Comparison of ENCODE assay signal across 23 cellular contexts in genomic region chr6:166834049-166834448, GRCh38.
"Had no signal": no experiment of that assay in that cellular context is flagged by ENCODE, and none has a peak within 500 bp of the region (broad histone marks: within the 10 kb centered on the region; RNA-seq: fewer than 3 reads in every experiment).

No MANE protein-coding gene starts in this region.

- H3K27me3 ChIP-seq: heart right ventricle, neutrophil, right lobe of liver, spleen, testis, tibial nerve, upper lobe of right lung, vagina had no signal

- H3K4me3 ChIP-seq: heart right ventricle, psoas muscle, right lobe of liver, spleen, testis, tibial nerve, upper lobe of right lung, vagina had no signal

- ATAC-seq: esophagus mucosa; heart right ventricle; naive thymus-derived CD4-positive, alpha-beta T cell; psoas muscle; right lobe of liver; stimulated activated naive B cell treated with anti-CD40 and anti-IgM and Interleukin-4, amounts not matched to agents 10 μg/mL and 1 μg/mL and 100 μg/mL, for 72 hours; stimulated activated naive CD8-positive, alpha-beta T cell treated with anti-CD3 and anti-CD28 coated beads, Interleukin-15, amount 100 ng/mL, for 72 hours; upper lobe of right lung had no signal

- H3K4me1 ChIP-seq: heart right ventricle, psoas muscle, right lobe of liver, testis, tibial nerve, upper lobe of right lung, vagina had no signal

- FAIRE-seq: endometrium, frontal cortex, islet of Langerhans had no signal

- H3K36me3 ChIP-seq: heart right ventricle, neutrophil, right lobe of liver, spleen, tibial nerve, upper lobe of right lung, vagina had no signal

- H3K27ac Mint-ChIP-seq: naive thymus-derived CD4-positive, alpha-beta T cell; stimulated activated naive B cell treated with anti-CD40 and anti-IgM and Interleukin-4, amounts not matched to agents 10 μg/mL and 1 μg/mL and 100 μg/mL, for 72 hours; stimulated activated naive CD8-positive, alpha-beta T cell treated with anti-CD3 and anti-CD28 coated beads, Interleukin-15, amount 100 ng/mL, for 72 hours had no signal

- H3K27ac ChIP-seq: heart right ventricle, neutrophil, psoas muscle, right lobe of liver, spleen, testis, tibial nerve, upper lobe of right lung, vagina had no signal

- H3K9me3 Mint-ChIP-seq: stimulated activated naive CD8-positive, alpha-beta T cell treated with anti-CD3 and anti-CD28 coated beads, Interleukin-15, amount 100 ng/mL, for 72 hours had no signal

- H3K4me1 Mint-ChIP-seq: stimulated activated naive CD8-positive, alpha-beta T cell treated with anti-CD3 and anti-CD28 coated beads, Interleukin-15, amount 100 ng/mL, for 72 hours had no signal

- H3K27me3 Mint-ChIP-seq: naive thymus-derived CD4-positive, alpha-beta T cell; stimulated activated naive CD8-positive, alpha-beta T cell treated with anti-CD3 and anti-CD28 coated beads, Interleukin-15, amount 100 ng/mL, for 72 hours had no signal

- H3K4me3 Mint-ChIP-seq: naive thymus-derived CD4-positive, alpha-beta T cell; stimulated activated naive B cell treated with anti-CD40 and anti-IgM and Interleukin-4, amounts not matched to agents 10 μg/mL and 1 μg/mL and 100 μg/mL, for 72 hours; stimulated activated naive CD8-positive, alpha-beta T cell treated with anti-CD3 and anti-CD28 coated beads, Interleukin-15, amount 100 ng/mL, for 72 hours had no signal

- DNase-seq: effector memory CD4-positive, alpha-beta T cell; heart right ventricle; hypothalamus; kidney glomerular epithelial cell; naive thymus-derived CD4-positive, alpha-beta T cell; psoas muscle; retina; right lobe of liver; spleen; stimulated activated CD4-positive, alpha-beta T cell treated with anti-CD3 and anti-CD28 coated beads, Interleukin-15, amount 100 ng/mL, for 24 hours; stimulated activated CD4-positive, alpha-beta T cell treated with anti-CD3 and anti-CD28 coated beads, Interleukin-1b, Interleukin-23, amount 100 ng/mL, for 48 hours; stimulated activated CD4-positive, alpha-beta T cell treated with anti-CD3 and anti-CD28 coated beads, Interleukin-4, amount 100 ng/mL, for 24 hours; stimulated activated naive B cell treated with anti-CD40 and anti-IgM and Interleukin-4, amounts not matched to agents 10 μg/mL and 1 μg/mL and 100 μg/mL, for 72 hours; stimulated activated naive CD8-positive, alpha-beta T cell treated with anti-CD3 and anti-CD28 coated beads, Interleukin-15, amount 100 ng/mL, for 72 hours; testis; upper lobe of right lung had no signal
